30 cellular contexts compared by ENCODE assay signal in genomic region chr10:125441151-125441550, GRCh38.
A peak's percentile ranks its signal among the peaks of the same experiment; 100 is the strongest.
DNase-seq lines count a peak whose midpoint lies in the region; ATAC-seq and TF ChIP-seq lines count a peak whose summit lies in the region.
"Had no signal": no experiment of that assay in that cellular context is flagged by ENCODE, and none has a peak within 500 bp of the region (broad histone marks: within the 10 kb centered on the region; RNA-seq: fewer than 3 reads in every experiment).

No MANE protein-coding gene starts in this region.

- H3K27me3 Mint-ChIP-seq in T-helper 2 cell treated with Interferon-gamma antibody and Interleukin-4, amounts not matched to agents 5 μg/mL and 100 μg/mL, for 36 hours (ENCODE audit: low read depth): no peaks in the 10 kb centered on the region
- H3K27me3 Mint-ChIP-seq in T-cell: peaks cover 4 to 7% of the 10 kb centered on the region in 2 donors
- H3K27me3 Mint-ChIP-seq: activated CD4-positive, alpha-beta memory T cell treated with anti-CD3 and anti-CD28 coated beads for 36 hours; activated naive CD4-positive, alpha-beta T cell treated with anti-CD3 and anti-CD28 coated beads, Interleukin-2, amount 50 U/mL, for 24 hours; stimulated activated naive CD8-positive, alpha-beta T cell treated with anti-CD3 and anti-CD28 coated beads, Interleukin-15, amount 100 ng/mL, for 72 hours; T-helper 17 cell had no signal

- CTCF ChIA-PET in T-cell (lab: Charles Lee): no interaction called here

- H3K27ac Mint-ChIP-seq in T-helper 2 cell treated with Interferon-gamma antibody and Interleukin-4, amounts not matched to agents 5 μg/mL and 100 μg/mL, for 36 hours: no peak overlapping the region
- no peak overlapping the region for H3K27ac Mint-ChIP-seq in T-cell
- H3K27ac Mint-ChIP-seq: activated CD4-positive, alpha-beta memory T cell treated with anti-CD3 and anti-CD28 coated beads for 36 hours; activated naive CD4-positive, alpha-beta T cell treated with anti-CD3 and anti-CD28 coated beads, Interleukin-2, amount 50 U/mL, for 24 hours; brain; GM23338; naive B cell; stimulated activated naive CD8-positive, alpha-beta T cell treated with anti-CD3 and anti-CD28 coated beads, Interleukin-15, amount 100 ng/mL, for 72 hours; T-helper 17 cell had no signal

- no peaks in the 10 kb centered on the region for H3K36me3 Mint-ChIP-seq in T-helper 2 cell treated with Interferon-gamma antibody and Interleukin-4, amounts not matched to agents 5 μg/mL and 100 μg/mL, for 36 hours (ENCODE audit: low read depth)
- no peaks in the 10 kb centered on the region for H3K36me3 Mint-ChIP-seq in T-cell
- H3K36me3 Mint-ChIP-seq: activated CD4-positive, alpha-beta memory T cell treated with anti-CD3 and anti-CD28 coated beads for 36 hours; activated naive CD4-positive, alpha-beta T cell treated with anti-CD3 and anti-CD28 coated beads, Interleukin-2, amount 50 U/mL, for 24 hours; brain; naive B cell had no signal

- ATAC-seq in T-cell (replicated peaks in 1 of 4): no peak
- ATAC-seq: GM23338; Right ventricle myocardium inferior; stimulated activated naive CD8-positive, alpha-beta T cell treated with anti-CD3 and anti-CD28 coated beads, Interleukin-15, amount 100 ng/mL, for 72 hours; T-helper 17 cell had no signal

- no peaks in the 10 kb centered on the region for H3K4me1 Mint-ChIP-seq in T-helper 2 cell treated with Interferon-gamma antibody and Interleukin-4, amounts not matched to agents 5 μg/mL and 100 μg/mL, for 36 hours (ENCODE audit: low read depth)
- H3K4me1 Mint-ChIP-seq in T-cell: no peaks in the 10 kb centered on the region
- H3K4me1 Mint-ChIP-seq: activated naive CD4-positive, alpha-beta T cell treated with anti-CD3 and anti-CD28 coated beads, Interleukin-2, amount 50 U/mL, for 24 hours; brain; GM23338; naive B cell; stimulated activated naive CD8-positive, alpha-beta T cell treated with anti-CD3 and anti-CD28 coated beads, Interleukin-15, amount 100 ng/mL, for 72 hours; T-helper 17 cell had no signal

- TF ChIP-seq CTCF in foreskin fibroblast (IDR thresholded peaks at IDR 0.05; ENCODE audit: low read depth, low read length): no peak

- POLR2A ChIA-PET in T-cell (lab: Charles Lee): no interaction called here

- H3K4me3 Mint-ChIP-seq in T-helper 2 cell treated with Interferon-gamma antibody and Interleukin-4, amounts not matched to agents 5 μg/mL and 100 μg/mL, for 36 hours: no peak overlapping the region
- no peak overlapping the region for H3K4me3 Mint-ChIP-seq in T-cell
- H3K4me3 Mint-ChIP-seq: activated CD4-positive, alpha-beta memory T cell treated with anti-CD3 and anti-CD28 coated beads for 36 hours; activated naive CD4-positive, alpha-beta T cell treated with anti-CD3 and anti-CD28 coated beads, Interleukin-2, amount 50 U/mL, for 24 hours; brain; GM23338; naive B cell; stimulated activated naive CD8-positive, alpha-beta T cell treated with anti-CD3 and anti-CD28 coated beads, Interleukin-15, amount 100 ng/mL, for 72 hours; T-helper 17 cell had no signal

- no peak overlapping the region for H3K4me3 ChIP-seq in foreskin fibroblast (ENCODE audit: low read depth in 1 of 2, low read length in 2 of 2)
- H3K4me3 ChIP-seq: BLaER1, GM23338, left ventricle myocardium inferior, right atrium auricular region, thoracic aorta, uterus had no signal

- DNase-seq in AG08395 (ENCODE audit: low spot score) (peak; percentile 21), GM04503 (ENCODE audit: low read depth) (peak; percentile 1), SW480 (ENCODE audit: low spot score) (peak; percentile 36), foreskin fibroblast (peak; percentile 54 to 72), GDM1 (lab: John Stamatoyannopoulos, UW) (no peak), T-cell (no peak)
- no peak for DNase-seq in activated naive CD4-positive, alpha-beta T cell (lab: John Stamatoyannopoulos, UW)
- DNase-seq in T-helper 2 cell treated with Interferon-gamma antibody and Interleukin-4, amounts not matched to agents 5 μg/mL and 100 μg/mL, for 36 hours (ENCODE audit: low spot score): no peak
- DNase-seq: activated CD4-positive, alpha-beta memory T cell treated with anti-CD3 and anti-CD28 coated beads for 36 hours; activated CD4-positive, CD25-positive, alpha-beta regulatory T cell treated with anti-CD3 and anti-CD28 coated beads, Interleukin-2, amount 50 U/mL, for 72 hours; amniotic stem cell; DMS 273 treated with DMSO at 0.1 percent for 48 hours; islet precursor cell; left ventricle myocardium inferior; naive B cell; NCI-H1092 treated with DMSO at 0.1 percent for 48 hours; NCI-H1694 treated with DMSO at 0.1 percent for 48 hours; NCI-H524 treated with DMSO at 0.1 percent for 48 hours; SK-N-SH; stimulated activated CD4-positive, alpha-beta T cell treated with anti-CD3 and anti-CD28 coated beads, Interleukin-2, amount 100 ng/mL, for 24 hours; stimulated activated naive CD8-positive, alpha-beta T cell treated with anti-CD3 and anti-CD28 coated beads, Interleukin-15, amount 100 ng/mL, for 72 hours; T-helper 17 cell; uterus had no signal

- H3K9me3 Mint-ChIP-seq in T-helper 2 cell treated with Interferon-gamma antibody and Interleukin-4, amounts not matched to agents 5 μg/mL and 100 μg/mL, for 36 hours: peaks cover 3% of the 10 kb centered on the region
- H3K9me3 Mint-ChIP-seq in T-cell: peaks cover 0 to 4% (median 0%) of the 10 kb centered on the region in 3 donors
- H3K9me3 Mint-ChIP-seq: activated naive CD4-positive, alpha-beta T cell treated with anti-CD3 and anti-CD28 coated beads, Interleukin-2, amount 50 U/mL, for 24 hours; GM23338 had no signal

Comparison
In these comparisons a context has a peak if more than half of its experiments do, and no peak if none do; other contexts are left out.
1. DNase-seq: peak in AG08395 (single experiment), GM04503 (single experiment), SW480 (single experiment) and foreskin fibroblast (2 of 2); none in GDM1 (single experiment), activated naive CD4-positive, alpha-beta T cell (0 of 4), T-helper 2 cell treated with Interferon-gamma antibody and Interleukin-4, amounts not matched to agents 5 μg/mL and 100 μg/mL, for 36 hours (single experiment) and T-cell (0 of 34).